Comparison of ENCODE assay signal across 10 cellular contexts in the genomic region with DNA sequence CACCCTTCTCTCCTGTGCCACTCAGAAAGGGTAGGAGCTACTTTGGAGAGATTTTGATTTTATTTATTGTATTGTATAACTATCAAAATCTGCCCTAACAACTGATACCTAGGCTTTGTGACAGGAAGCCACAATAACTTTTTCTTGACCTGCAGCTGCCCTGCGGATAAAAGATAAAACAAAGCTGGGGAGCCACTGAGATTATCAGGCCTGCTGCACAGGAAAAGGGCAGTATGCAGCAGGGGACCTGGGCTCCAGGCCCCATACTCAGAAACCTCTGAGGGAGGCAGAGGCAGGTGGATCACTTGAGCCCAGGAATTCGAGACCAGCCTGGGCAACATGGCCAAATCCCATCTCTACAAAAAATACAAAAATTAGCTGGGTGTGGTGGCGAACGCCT. TPM values are rescaled to one million over a fixed set of nuclear protein-coding genes. Genes with fewer than 3 reads are reported as not detected.
A peak's percentile ranks its signal among the peaks of the same experiment; 100 is the strongest.
DNase-seq lines count a peak whose midpoint lies in the region; ATAC-seq and TF ChIP-seq lines count a peak whose summit lies in the region.
"Had no signal": no experiment of that assay in that cellular context is flagged by ENCODE, and none has a peak within 500 bp of the region (broad histone marks: within the 10 kb centered on the region; RNA-seq: fewer than 3 reads in every experiment).

No MANE protein-coding gene starts in this region.

- TF ChIP-seq CTCF in Loucy (conservative IDR thresholded peaks at IDR 0.05; ENCODE audit: low read length) (no peak), left lung (IDR thresholded peaks at IDR 0.05) (no peak)

- intact Hi-C loops in left lung (cut with DNase I), result no loop called here

- no peak overlapping the region for H2AFZ ChIP-seq in Loucy (ENCODE audit: low read length)

- H3K9me2 ChIP-seq in Loucy (replicated peaks; ENCODE audit: low read depth, low read length), result no peaks in the 10 kb centered on the region

- no peak overlapping the region for H3K4me3 ChIP-seq in Loucy (ENCODE audit: low read length, poor library complexity, severe bottlenecking)
- H3K4me3 ChIP-seq in left lung, result peak overlapping the region in 1 of 2 donors; percentile 73

- peaks cover 3% of the 10 kb centered on the region for H3K27me3 Mint-ChIP-seq in activated naive CD8-positive, alpha-beta T cell treated with anti-CD3 and anti-CD28 coated beads for 36 hours
- H3K27me3 Mint-ChIP-seq in stimulated activated naive B cell treated with anti-CD40 and anti-IgM and Interleukin-4, amounts not matched to agents 10 μg/mL and 1 μg/mL and 100 μg/mL, for 72 hours, result peaks cover 0 to 13% of the 10 kb centered on the region in 2 donors

- peak overlapping the region; percentile 75 for H3K4me3 Mint-ChIP-seq in activated naive CD8-positive, alpha-beta T cell treated with anti-CD3 and anti-CD28 coated beads for 36 hours
- peak overlapping the region; percentile 80 to 84 for H3K4me3 Mint-ChIP-seq in stimulated activated naive B cell treated with anti-CD40 and anti-IgM and Interleukin-4, amounts not matched to agents 10 μg/mL and 1 μg/mL and 100 μg/mL, for 72 hours

- ATAC-seq in left lung (no peak), GM18867 (IDR thresholded peaks at IDR 0.05; ENCODE audit: unreplicated experiment) (no peak)
- ATAC-seq in stimulated activated naive B cell treated with anti-CD40 and anti-IgM and Interleukin-4, amounts not matched to agents 10 μg/mL and 1 μg/mL and 100 μg/mL, for 72 hours (replicated peaks), result no peak

- peaks cover 8% of the 10 kb centered on the region for H3K4me1 ChIP-seq in Loucy (ENCODE audit: insufficient read depth, low read length, poor library complexity, severe bottlenecking)
- peaks cover 20 to 47% of the 10 kb centered on the region in 2 donors for H3K4me1 ChIP-seq in left lung

- no peaks in the 10 kb centered on the region for H4K20me1 ChIP-seq in Loucy (ENCODE audit: insufficient read depth, low read length, poor library complexity, severe bottlenecking)

- no peak overlapping the region for H3K9ac ChIP-seq in Loucy (ENCODE audit: low read depth, low read length, poor library complexity, severe bottlenecking)

- H3K36me3 ChIP-seq in Loucy (ENCODE audit: insufficient read depth, low read length), result no peaks in the 10 kb centered on the region
- H3K36me3 ChIP-seq in left lung, result no peaks in the 10 kb centered on the region

- no peaks in the 10 kb centered on the region for H3F3A ChIP-seq in Loucy (ENCODE audit: low read depth)

- H3K9me3 ChIP-seq in Loucy (ENCODE audit: insufficient read depth, low read depth, low read length), result no peaks in the 10 kb centered on the region
- no peaks in the 10 kb centered on the region for H3K9me3 ChIP-seq in left lung

- H3K36me3 Mint-ChIP-seq in activated naive CD8-positive, alpha-beta T cell treated with anti-CD3 and anti-CD28 coated beads for 36 hours, result no peaks in the 10 kb centered on the region
- H3K36me3 Mint-ChIP-seq in stimulated activated naive B cell treated with anti-CD40 and anti-IgM and Interleukin-4, amounts not matched to agents 10 μg/mL and 1 μg/mL and 100 μg/mL, for 72 hours, result peaks cover 2 to 3% of the 10 kb centered on the region in 2 donors

- no peak for DNase-seq in activated naive CD8-positive, alpha-beta T cell treated with anti-CD3 and anti-CD28 coated beads for 36 hours
- DNase-seq in left lung, result no peak
- DNase-seq in stimulated activated naive B cell treated with anti-CD40 and anti-IgM and Interleukin-4, amounts not matched to agents 10 μg/mL and 1 μg/mL and 100 μg/mL, for 72 hours, result no peak
- DNase-seq in NCI-H2196 (lab: John Stamatoyannopoulos, UW; ENCODE audit: unreplicated experiment), result no peak
- no peak for DNase-seq in hypothalamus (lab: John Stamatoyannopoulos, UW)
- DNase-seq: NCI-H510A treated with DMSO at 0.1 percent for 48 hours, T-helper 9 cell had no signal

- H3K27me3 ChIP-seq in Loucy (ENCODE audit: insufficient read depth, low read length, poor library complexity, severe bottlenecking), result no peaks in the 10 kb centered on the region
- no peaks in the 10 kb centered on the region for H3K27me3 ChIP-seq in left lung

- no peak overlapping the region for H3K27ac Mint-ChIP-seq in activated naive CD8-positive, alpha-beta T cell treated with anti-CD3 and anti-CD28 coated beads for 36 hours
- H3K27ac Mint-ChIP-seq in stimulated activated naive B cell treated with anti-CD40 and anti-IgM and Interleukin-4, amounts not matched to agents 10 μg/mL and 1 μg/mL and 100 μg/mL, for 72 hours, result no peak overlapping the region

- no peaks in the 10 kb centered on the region for H3K9me3 Mint-ChIP-seq in activated naive CD8-positive, alpha-beta T cell treated with anti-CD3 and anti-CD28 coated beads for 36 hours
- no peaks in the 10 kb centered on the region for H3K9me3 Mint-ChIP-seq in stimulated activated naive B cell treated with anti-CD40 and anti-IgM and Interleukin-4, amounts not matched to agents 10 μg/mL and 1 μg/mL and 100 μg/mL, for 72 hours

- H3K79me2 ChIP-seq in Loucy (ENCODE audit: insufficient read depth, low read length), result no peaks in the 10 kb centered on the region

- H3K27ac ChIP-seq in left lung, result peak overlapping the region; percentile 88 to 93

- H3K4me2 ChIP-seq in Loucy (ENCODE audit: low read depth, low read length, poor library complexity, severe bottlenecking), result peak overlapping the region; percentile 58

- H3K4me1 Mint-ChIP-seq in activated naive CD8-positive, alpha-beta T cell treated with anti-CD3 and anti-CD28 coated beads for 36 hours, result peaks cover 8% of the 10 kb centered on the region
- H3K4me1 Mint-ChIP-seq in stimulated activated naive B cell treated with anti-CD40 and anti-IgM and Interleukin-4, amounts not matched to agents 10 μg/mL and 1 μg/mL and 100 μg/mL, for 72 hours, result peaks cover 7 to 10% of the 10 kb centered on the region in 2 donors

RNA-seq across cellular contexts. Expression of gene SNX21, which starts 1.0 kb away (rescaled TPM):
- total RNA-seq in activated naive CD8-positive, alpha-beta T cell treated with anti-CD3 and anti-CD28 coated beads for 36 hours, result 1 to 10 TPM; 1.3 to 1.5 TPM
- total RNA-seq in left lung, result 10 to 100 TPM; 23.9 to 26.3 TPM

RNA-seq across cellular contexts. Expression of gene TNNC2, which starts 5.5 kb away (rescaled TPM):
- total RNA-seq in activated naive CD8-positive, alpha-beta T cell treated with anti-CD3 and anti-CD28 coated beads for 36 hours, result not detected
- total RNA-seq in left lung, result under 1 TPM; 0.42 to 0.61 TPM
- total RNA-seq: HT1080 had no signal

RNA-seq across cellular contexts. Expression of gene UBE2C, which starts 20.2 kb away (rescaled TPM):
- 100 to 1,000 TPM; 185 to 188 TPM for total RNA-seq in activated naive CD8-positive, alpha-beta T cell treated with anti-CD3 and anti-CD28 coated beads for 36 hours
- total RNA-seq in left lung, result 10 to 100 TPM in 1 of 2 donors, 1 to 10 TPM in 1; 5.9 to 17.1 TPM

RNA-seq across cellular contexts. Expression of gene ACOT8, which starts 24.6 kb away (rescaled TPM):
- 10 to 100 TPM; 18.6 to 19.3 TPM for total RNA-seq in activated naive CD8-positive, alpha-beta T cell treated with anti-CD3 and anti-CD28 coated beads for 36 hours
- 10 to 100 TPM; 23.8 to 28.7 TPM for total RNA-seq in left lung

RNA-seq across cellular contexts. Expression of gene ZSWIM3, which starts 24.8 kb away (rescaled TPM):
- 1 to 10 TPM; 3.5 to 3.8 TPM for total RNA-seq in activated naive CD8-positive, alpha-beta T cell treated with anti-CD3 and anti-CD28 coated beads for 36 hours
- 1 to 10 TPM; 3.5 to 4.5 TPM for total RNA-seq in left lung

Comparison
In these comparisons a context has a peak if more than half of its experiments do, and no peak if none do; other contexts are left out.
1. RNA of gene SNX21, which starts 1.0 kb away (total RNA-seq): 23.9 to 26.3 TPM in left lung; 1.3 to 1.5 TPM in activated naive CD8-positive, alpha-beta T cell treated with anti-CD3 and anti-CD28 coated beads for 36 hours; every median in the first group is over 4 times any median in the second.
2. RNA of gene UBE2C, which starts 20.2 kb away (total RNA-seq): 185 to 188 TPM in activated naive CD8-positive, alpha-beta T cell treated with anti-CD3 and anti-CD28 coated beads for 36 hours; 5.9 to 17.1 TPM in left lung; every median in the first group is over 10 times any median in the second.